Comparison of ENCODE assay signal across 23 cellular contexts in genomic region chr2:2574401-2575184, GRCh38.
DNase-seq lines count a peak whose midpoint lies in the region; ATAC-seq, FAIRE-seq and TF ChIP-seq lines count a peak whose summit lies in the region.
"Had no signal": no experiment of that assay in that cellular context is flagged by ENCODE, and none has a peak within 500 bp of the region (broad histone marks: within the 10 kb centered on the region; RNA-seq: fewer than 3 reads in every experiment).

No MANE protein-coding gene starts in this region.

- 26% methylated on average over 14 of the region's 16 CpGs for WGBS in HepG2 (ENCODE audit: low lambda C conversion rate)
- WGBS in right lobe of liver (ENCODE audit: insufficient coverage, low coverage, low lambda C conversion rate, missing lambda C conversion rate), result 38% methylated on average over 1 of the region's 16 CpGs

- no peak overlapping the region for H3K27ac Mint-ChIP-seq in osteocyte (ENCODE audit: unreplicated experiment)
- H3K27ac Mint-ChIP-seq: CD4-positive, alpha-beta memory T cell; GM23338; H9 had no signal

- H3K27ac ChIP-seq in HepG2 (ENCODE audit: extremely low read length, insufficient read depth, low read length) (no peak overlapping the region), right lobe of liver (no peak overlapping the region)

- H3K4me3 ChIP-seq in HepG2 (replicated peaks in 1 of 3; ENCODE audit: insufficient read depth in 1 of 3, low read depth in 2 of 3, low read length in 3 of 3) (no peak overlapping the region), right lobe of liver (no peak overlapping the region), mucosa of descending colon (no peak overlapping the region)
- H3K4me3 ChIP-seq: GM23338, K562 had no signal

- ATAC-seq in HepG2 (peak; percentile 16; the same call in 1 of the 3 replicates), right lobe of liver (no peak), GM21526 (IDR thresholded peaks at IDR 0.05; ENCODE audit: low FRiP score, unreplicated experiment) (no peak), mucosa of descending colon (no peak)
- ATAC-seq: GM23338, K562 had no signal

- no peak overlapping the region for H3K9ac ChIP-seq in HepG2 (ENCODE audit: insufficient read depth, low read depth, low read length)

- H3K36me3 ChIP-seq in HepG2 (replicated peaks in 1 of 2; ENCODE audit: control insufficient read depth in 1 of 2, insufficient read depth in 2 of 2, low read length in 2 of 2) (no peaks in the 10 kb centered on the region), right lobe of liver (no peaks in the 10 kb centered on the region), mucosa of descending colon (ENCODE audit: low read depth) (no peaks in the 10 kb centered on the region)

- no peak for TF ChIP-seq EP300 in HepG2 (IDR thresholded peaks at IDR 0.05; ENCODE audit: low read depth in 2 of 2, low read length in 2 of 2)
- TF ChIP-seq EP300 in HepG2 (CRISPR knock-in tag; IDR thresholded peaks at IDR 0.05; ENCODE audit: borderline replicate concordance), result no peak

- FAIRE-seq in HepG2 (lab: Jason Lieb, UNC), result no peak
- no peak for FAIRE-seq in urothelium cell line (lab: Jason Lieb, UNC)
- FAIRE-seq: G401.6, RCC 7860 had no signal

- no peaks in the 10 kb centered on the region for H3K4me1 Mint-ChIP-seq in osteocyte (ENCODE audit: unreplicated experiment)
- H3K4me1 Mint-ChIP-seq: CD4-positive, alpha-beta memory T cell had no signal

- peaks cover 8% of the 10 kb centered on the region for H3K9me3 Mint-ChIP-seq in osteocyte (ENCODE audit: unreplicated experiment)
- H3K9me3 Mint-ChIP-seq: CD4-positive, alpha-beta memory T cell; GM23338; H9 had no signal

- no peak for TF ChIP-seq CTCF in HepG2 (CRISPR knock-in tag; IDR thresholded peaks at IDR 0.05)
- no peak for TF ChIP-seq CTCF in right lobe of liver (IDR thresholded peaks at IDR 0.05)
- no peak for TF ChIP-seq CTCF in osteocyte (IDR thresholded peaks at IDR 0.05)
- no peak for TF ChIP-seq CTCF in mucosa of descending colon (IDR thresholded peaks at IDR 0.05)

- H3K36me3 Mint-ChIP-seq in osteocyte (ENCODE audit: unreplicated experiment), result no peaks in the 10 kb centered on the region
- H3K36me3 Mint-ChIP-seq: CD4-positive, alpha-beta memory T cell had no signal

- H4K20me1 ChIP-seq in HepG2 (ENCODE audit: insufficient read depth, low read length), result no peaks in the 10 kb centered on the region

- no peak overlapping the region for H2AFZ ChIP-seq in HepG2 (ENCODE audit: low read length)
- H2AFZ ChIP-seq: GM23338 had no signal

- no peak overlapping the region for H3K4me3 Mint-ChIP-seq in osteocyte (ENCODE audit: unreplicated experiment)
- H3K4me3 Mint-ChIP-seq: CD4-positive, alpha-beta memory T cell; GM23338; H9 had no signal

- BruUV-seq in HepG2 (replicated peaks; lab: Mats Ljungman, UMichigan), result no TSS peak

- H3K79me2 ChIP-seq in HepG2 (ENCODE audit: insufficient read depth, low read length), result no peaks in the 10 kb centered on the region

- POLR2A ChIA-PET in HepG2 (lab: Yijun Ruan, JAX), result no interaction called here

- no peak overlapping the region for H3K4me2 ChIP-seq in HepG2 (ENCODE audit: low read depth, low read length)
- H3K4me2 ChIP-seq: GM23338 had no signal

- peaks cover 0 to 15% of the 10 kb centered on the region in 2 experiments; a peak in 1 of 5 replicates for H3K27me3 ChIP-seq in HepG2 (ENCODE audit: control insufficient read depth in 1 of 2, insufficient read depth in 2 of 2, low read length in 2 of 2)
- no peaks in the 10 kb centered on the region for H3K27me3 ChIP-seq in right lobe of liver

- H3K4me1 ChIP-seq in HepG2 (ENCODE audit: insufficient read depth, low read length) (no peaks in the 10 kb centered on the region), right lobe of liver (no peaks in the 10 kb centered on the region), mucosa of descending colon (ENCODE audit: low read depth) (no peaks in the 10 kb centered on the region)

- no peaks in the 10 kb centered on the region for H3K27me3 Mint-ChIP-seq in osteocyte (ENCODE audit: unreplicated experiment)

- in situ Hi-C loops in HepG2 (cut with HindIII; ENCODE audit: extremely low pct_ligation_motif_present, low pct_unique_long_range_greater_than_20kb), result no loop called here

- TF ChIP-seq POLR2A in HepG2 (IDR thresholded peaks at IDR 0.05; ENCODE audit: insufficient read depth in 1 of 2, low read depth in 2 of 2, low read length in 2 of 2), result no peak
- no peak for TF ChIP-seq POLR2A in right lobe of liver (IDR thresholded peaks at IDR 0.05)

- intact Hi-C loops in HepG2 (cut with micrococcal nuclease; ENCODE audit: unreplicated experiment), result no loop called here
- intact Hi-C loops in right lobe of liver (cut with DNase I), result no loop called here
- intact Hi-C loops in mucosa of descending colon (cut with DNase I, micrococcal nuclease), result no loop called here

- H3K9me3 ChIP-seq in HepG2 (ENCODE audit: low read length), result peaks cover 17% of the 10 kb centered on the region
- H3K9me3 ChIP-seq in right lobe of liver, result no peaks in the 10 kb centered on the region
- peaks cover 26% of the 10 kb centered on the region for H3K9me3 ChIP-seq in mucosa of descending colon

- DNase-seq in HepG2 (ENCODE audit: low spot score) (no peak), right lobe of liver (no peak), islet precursor cell (peak; percentile 43), osteocyte (ENCODE audit: extremely low spot score, unreplicated experiment) (peak; percentile 79), mucosa of descending colon (no peak), urothelium cell line (ENCODE audit: low spot score) (no peak)
- DNase-seq: C1 segment of cervical spinal cord; CD4-positive, alpha-beta memory T cell; COR-L47; H9; Kasumi-1; NCI-H1092 treated with DMSO at 0.1 percent for 48 hours; NCI-H1436; NCI-H187; NCI-H2081 treated with DMSO at 0.1 percent for 48 hours; NCI-H524 treated with DMSO at 0.1 percent for 48 hours; NCI-H774; SIG-M5 had no signal

- CTCF ChIA-PET in HepG2 (lab: Yijun Ruan, JAX; ENCODE audit: low intra/inter-chr PET ratio, low total read pairs), result no interaction called here

- TF ChIP-seq RAD21 in HepG2 (CRISPR knock-in tag; IDR thresholded peaks at IDR 0.05), result no peak

TF ChIP-seq in HepG2, 621 proteins besides CTCF, POLR2A, EP300 and RAD21:
- TF ChIP-seq, protein P1, sequence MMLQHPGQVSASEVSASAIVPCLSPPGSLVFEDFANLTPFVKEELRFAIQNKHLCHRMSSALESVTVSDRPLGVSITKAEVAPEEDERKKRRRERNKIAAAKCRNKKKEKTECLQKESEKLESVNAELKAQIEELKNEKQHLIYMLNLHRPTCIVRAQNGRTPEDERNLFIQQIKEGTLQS (CRISPR knock-in tag; IDR thresholded peaks at IDR 0.05), result no peak
- no peak for TF ChIP-seq MYNN (CRISPR knock-in tag; IDR thresholded peaks at IDR 0.05; ENCODE audit: low read depth)
- no peak for TF ChIP-seq ZNF558 (CRISPR knock-in tag; IDR thresholded peaks at IDR 0.05; ENCODE audit: borderline replicate concordance)
- TF ChIP-seq SMC3 (IDR thresholded peaks at IDR 0.05; ENCODE audit: low read length), result no peak
- TF ChIP-seq ZNF580 (CRISPR knock-in tag; IDR thresholded peaks at IDR 0.05; ENCODE audit: borderline replicate concordance, low read depth), result no peak
- TF ChIP-seq RXRB (CRISPR knock-in tag; IDR thresholded peaks at IDR 0.05; ENCODE audit: borderline replicate concordance), result no peak
- TF ChIP-seq PHF21A (CRISPR knock-in tag; IDR thresholded peaks at IDR 0.05), result no peak
- TF ChIP-seq NFKBIZ (CRISPR knock-in tag; IDR thresholded peaks at IDR 0.05), result no peak
- no peak for TF ChIP-seq CENPBD1 (CRISPR knock-in tag; IDR thresholded peaks at IDR 0.05; ENCODE audit: borderline replicate concordance, low read depth)
- TF ChIP-seq, protein P2, sequence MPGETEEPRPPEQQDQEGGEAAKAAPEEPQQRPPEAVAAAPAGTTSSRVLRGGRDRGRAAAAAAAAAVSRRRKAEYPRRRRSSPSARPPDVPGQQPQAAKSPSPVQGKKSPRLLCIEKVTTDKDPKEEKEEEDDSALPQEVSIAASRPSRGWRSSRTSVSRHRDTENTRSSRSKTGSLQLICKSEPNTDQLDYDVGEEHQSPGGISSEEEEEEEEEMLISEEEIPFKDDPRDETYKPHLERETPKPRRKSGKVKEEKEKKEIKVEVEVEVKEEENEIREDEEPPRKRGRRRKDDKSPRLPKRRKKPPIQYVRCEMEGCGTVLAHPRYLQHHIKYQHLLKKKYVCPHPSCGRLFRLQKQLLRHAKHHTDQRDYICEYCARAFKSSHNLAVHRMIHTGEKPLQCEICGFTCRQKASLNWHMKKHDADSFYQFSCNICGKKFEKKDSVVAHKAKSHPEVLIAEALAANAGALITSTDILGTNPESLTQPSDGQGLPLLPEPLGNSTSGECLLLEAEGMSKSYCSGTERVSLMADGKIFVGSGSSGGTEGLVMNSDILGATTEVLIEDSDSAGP (CRISPR knock-in tag; IDR thresholded peaks at IDR 0.05; ENCODE audit: borderline replicate concordance), result no peak
- TF ChIP-seq NFRKB (IDR thresholded peaks at IDR 0.05), result no peak
- TF ChIP-seq XRCC5 (optimal IDR thresholded peaks at IDR 0.05; ENCODE audit: low read length), result no peak
- no peak for TF ChIP-seq ZFAT (CRISPR knock-in tag; conservative IDR thresholded peaks at IDR 0.05)
TF ChIP-seq in HepG2: peak in this region for 0.

Comparison
In these comparisons a context has a peak if more than half of its experiments do, and no peak if none do; other contexts are left out.
1. DNase-seq: peak in islet precursor cell (single experiment) and osteocyte (single experiment); none in HepG2 (single experiment), right lobe of liver (0 of 3), mucosa of descending colon (0 of 3) and urothelium cell line (single experiment).